In genomic region chr6:142879076-142879475, GRCh38 we compare ENCODE assay signal across 22 cellular contexts.
A peak's percentile ranks its signal among the peaks of the same experiment; 100 is the strongest.
DNase-seq lines count a peak whose midpoint lies in the region; ATAC-seq and TF ChIP-seq lines count a peak whose summit lies in the region.
"Had no signal": no experiment of that assay in that cellular context is flagged by ENCODE, and none has a peak within 500 bp of the region (broad histone marks: within the 10 kb centered on the region; RNA-seq: fewer than 3 reads in every experiment).

No MANE protein-coding gene starts in this region.

- no peak for DNase-seq in activated naive CD4-positive, alpha-beta T cell treated with anti-CD3 and anti-CD28 coated beads for 36 hours
- DNase-seq in activated naive CD4-positive, alpha-beta T cell treated with Interleukin-2 at 50 U/mL for 16 hours, result no peak
- DNase-seq in dorsolateral prefrontal cortex, result no peak
- DNase-seq in HUDEP-2 (lab: John Stamatoyannopoulos, UW; ENCODE audit: unreplicated experiment in 76 of 76), result no peak
- DNase-seq in NCI-H1417 treated with DMSO at 0.1 percent for 48 hours (lab: John Stamatoyannopoulos, UW), result no peak
- DNase-seq: ACHN; amniotic stem cell; cortex of kidney; EL; HCEC 1CT; KG1; NCI-H146; SK-N-SH; spleen; stimulated activated CD4-positive, alpha-beta T cell treated with anti-CD3 and anti-CD28 coated beads, Interleukin-4, amount 100 ng/mL, for 1 hour; upper lobe of left lung had no signal

- peaks cover 26% of the 10 kb centered on the region for H3K36me3 Mint-ChIP-seq in activated naive CD4-positive, alpha-beta T cell treated with anti-CD3 and anti-CD28 coated beads for 36 hours (ENCODE audit: low read depth)
- H3K36me3 Mint-ChIP-seq in stimulated activated naive CD8-positive, alpha-beta T cell treated with anti-CD3 and anti-CD28 coated beads, Interleukin-15, Interleukin-2, amounts not matched to agents 100 ng/mL and 50 ng/mL, for 24 hours (ENCODE audit: low read depth), result peaks cover 59% of the 10 kb centered on the region

- intact Hi-C loops in activated naive CD4-positive, alpha-beta T cell treated with anti-CD3 and anti-CD28 coated beads for 36 hours (cut with micrococcal nuclease), result no loop called here
- intact Hi-C loops in dorsolateral prefrontal cortex (cut with DNase I), result no loop called here

- CTCF ChIA-PET in activated naive CD4-positive, alpha-beta T cell treated with anti-CD3 and anti-CD28 coated beads for 36 hours (lab: Charles Lee), result no interaction called here

- no peaks in the 10 kb centered on the region for H3K27me3 Mint-ChIP-seq in activated naive CD4-positive, alpha-beta T cell treated with anti-CD3 and anti-CD28 coated beads for 36 hours (ENCODE audit: low read depth)
- no peaks in the 10 kb centered on the region for H3K27me3 Mint-ChIP-seq in stimulated activated naive CD8-positive, alpha-beta T cell treated with anti-CD3 and anti-CD28 coated beads, Interleukin-15, Interleukin-2, amounts not matched to agents 100 ng/mL and 50 ng/mL, for 24 hours

- no peak overlapping the region for H3K4me3 Mint-ChIP-seq in activated naive CD4-positive, alpha-beta T cell treated with anti-CD3 and anti-CD28 coated beads for 36 hours
- H3K4me3 Mint-ChIP-seq in stimulated activated naive CD8-positive, alpha-beta T cell treated with anti-CD3 and anti-CD28 coated beads, Interleukin-15, Interleukin-2, amounts not matched to agents 100 ng/mL and 50 ng/mL, for 24 hours, result no peak overlapping the region

- peak overlapping the region in 1 of 59 donors; percentile 6 for H3K4me3 ChIP-seq in dorsolateral prefrontal cortex
- H3K4me3 ChIP-seq: BLaER1 treated with 17β-estradiol and CSF1 and Interleukin-3, amounts not matched to agents 10 nM and 100 nM; lung; spleen; upper lobe of left lung had no signal

- H3K4me1 Mint-ChIP-seq in activated naive CD4-positive, alpha-beta T cell treated with anti-CD3 and anti-CD28 coated beads for 36 hours (ENCODE audit: low read depth), result peaks cover 86% of the 10 kb centered on the region
- H3K4me1 Mint-ChIP-seq in stimulated activated naive CD8-positive, alpha-beta T cell treated with anti-CD3 and anti-CD28 coated beads, Interleukin-15, Interleukin-2, amounts not matched to agents 100 ng/mL and 50 ng/mL, for 24 hours (ENCODE audit: low read depth), result peaks cover 96% of the 10 kb centered on the region

- H3K27ac ChIP-seq in dorsolateral prefrontal cortex, result peak overlapping the region in 48 of 59 donors; percentile 5 to 89 (median 74)
- H3K27ac ChIP-seq: BLaER1 treated with 17β-estradiol and CSF1 and Interleukin-3, amounts not matched to agents 10 nM and 100 nM; RWPE1; upper lobe of left lung had no signal

- no peak for TF ChIP-seq CTCF in dorsolateral prefrontal cortex (IDR thresholded peaks at IDR 0.05 in 54 of 56, conservative IDR thresholded peaks at IDR 0.05 in 2 of 56; ENCODE audit: low read depth in 1 of 56, partially characterized antibody in 56 of 56)

- peak overlapping the region; percentile 37 for H3K27ac Mint-ChIP-seq in activated naive CD4-positive, alpha-beta T cell treated with anti-CD3 and anti-CD28 coated beads for 36 hours
- peak overlapping the region; percentile 72 for H3K27ac Mint-ChIP-seq in stimulated activated naive CD8-positive, alpha-beta T cell treated with anti-CD3 and anti-CD28 coated beads, Interleukin-15, Interleukin-2, amounts not matched to agents 100 ng/mL and 50 ng/mL, for 24 hours

- H3K27me3 ChIP-seq in dorsolateral prefrontal cortex, result no peaks in the 10 kb centered on the region
- H3K27me3 ChIP-seq: BLaER1 treated with 17β-estradiol and CSF1 and Interleukin-3, amounts not matched to agents 10 nM and 100 nM; spleen; upper lobe of left lung had no signal

- H3K9me3 Mint-ChIP-seq in activated naive CD4-positive, alpha-beta T cell treated with anti-CD3 and anti-CD28 coated beads for 36 hours, result no peaks in the 10 kb centered on the region
- peaks cover 3% of the 10 kb centered on the region for H3K9me3 Mint-ChIP-seq in stimulated activated naive CD8-positive, alpha-beta T cell treated with anti-CD3 and anti-CD28 coated beads, Interleukin-15, Interleukin-2, amounts not matched to agents 100 ng/mL and 50 ng/mL, for 24 hours

- ATAC-seq in HG02623 (IDR thresholded peaks at IDR 0.05; ENCODE audit: unreplicated experiment) (peak; percentile 46), GM19463 (IDR thresholded peaks at IDR 0.05; ENCODE audit: unreplicated experiment) (no peak)
